10 cellular contexts compared by ENCODE assay signal in the genomic region with DNA sequence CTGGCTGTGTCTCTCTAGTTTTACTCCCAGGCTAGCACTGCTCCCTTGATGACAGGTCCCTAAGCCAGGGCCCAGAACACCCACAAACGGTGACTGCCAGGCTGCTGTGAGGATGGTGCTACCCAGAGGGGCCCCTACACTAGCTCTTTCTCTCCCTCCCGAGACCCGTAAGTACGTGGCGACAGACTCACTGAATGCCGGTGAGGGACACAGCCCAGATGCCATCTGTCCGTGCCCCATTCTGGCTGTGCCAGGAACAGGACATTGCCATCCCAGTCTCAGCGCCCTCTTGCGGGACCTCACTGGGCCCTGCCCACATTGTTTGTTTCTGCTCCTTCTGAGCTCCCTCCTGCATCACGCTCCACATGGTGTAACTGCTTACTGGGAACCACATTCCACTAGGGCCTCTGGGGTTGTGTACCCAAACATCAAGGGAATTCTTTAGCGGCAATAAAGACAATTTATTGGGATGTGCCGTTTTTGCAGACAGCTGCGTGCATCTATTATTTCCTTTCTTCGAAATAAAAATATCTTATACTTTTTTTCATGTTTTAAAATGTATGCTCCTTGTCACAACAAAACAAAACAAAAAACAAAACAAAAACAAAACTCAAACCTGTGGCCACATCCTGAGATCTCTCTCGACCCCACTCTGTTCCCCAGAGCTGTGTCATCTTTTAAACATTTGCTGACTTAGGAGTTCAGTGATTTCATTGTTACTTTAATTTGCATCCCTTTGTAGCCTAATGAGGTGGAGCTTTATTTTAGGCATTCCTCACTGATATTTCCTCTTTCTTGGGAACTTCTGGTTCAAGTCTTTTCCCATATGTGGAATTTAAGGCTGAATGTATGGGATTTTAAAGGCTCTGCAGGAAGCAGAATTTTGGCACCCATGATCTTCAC. TPM values are rescaled to one million over a fixed set of nuclear protein-coding genes. Genes with fewer than 3 reads are reported as not detected.
DNase-seq lines count a peak whose midpoint lies in the region; ATAC-seq and TF ChIP-seq lines count a peak whose summit lies in the region.
"Had no signal": no experiment of that assay in that cellular context is flagged by ENCODE, and none has a peak within 500 bp of the region (broad histone marks: within the 10 kb centered on the region; RNA-seq: fewer than 3 reads in every experiment).

No MANE protein-coding gene starts in this region.

- no peaks in the 10 kb centered on the region for H3K27me3 ChIP-seq in MM.1S (replicated peaks; ENCODE audit: insufficient read depth, low read length)
- peaks cover 0 to 3% (median 0%) of the 10 kb centered on the region in 3 donors for H3K27me3 ChIP-seq in psoas muscle (ENCODE audit: insufficient read depth in 3 of 3, low read length in 2 of 3)

- 15 to 19% (median 16%) methylated on average over 13 to 15 of the region's 15 CpGs for WGBS in psoas muscle, 3 donors

- no peaks in the 10 kb centered on the region for H3K27me3 Mint-ChIP-seq in activated CD8-positive, alpha-beta T cell treated with anti-CD3 and anti-CD28 coated beads for 36 hours
- peaks cover 17 to 20% of the 10 kb centered on the region in 2 donors for H3K27me3 Mint-ChIP-seq in stimulated activated naive B cell treated with anti-CD40 and anti-IgM and Interleukin-4, amounts not matched to agents 10 μg/mL and 1 μg/mL and 100 μg/mL, for 72 hours
- H3K27me3 Mint-ChIP-seq: activated naive CD8-positive, alpha-beta T cell; CD4-positive, alpha-beta memory T cell had no signal

- CTCF ChIA-PET in activated CD8-positive, alpha-beta T cell treated with anti-CD3 and anti-CD28 coated beads for 36 hours (lab: Charles Lee): interaction anchor here (0.7 kb wide), 2 partner anchors 36 to 131 kb away, joined by 3 read pairs; no protein-coding TSS in a partner anchor

- no peaks in the 10 kb centered on the region for H3K36me3 Mint-ChIP-seq in activated CD8-positive, alpha-beta T cell treated with anti-CD3 and anti-CD28 coated beads for 36 hours (ENCODE audit: low read depth)
- H3K36me3 Mint-ChIP-seq in stimulated activated naive B cell treated with anti-CD40 and anti-IgM and Interleukin-4, amounts not matched to agents 10 μg/mL and 1 μg/mL and 100 μg/mL, for 72 hours: no peaks in the 10 kb centered on the region
- H3K36me3 Mint-ChIP-seq: activated naive CD8-positive, alpha-beta T cell; CD4-positive, alpha-beta memory T cell had no signal

- H3K4me1 ChIP-seq in MM.1S (ENCODE audit: low read length): peaks cover 9% of the 10 kb centered on the region
- H3K4me1 ChIP-seq in psoas muscle: peaks cover 4% of the 10 kb centered on the region

- peak; percentile 61 for TF ChIP-seq CTCF in MM.1S (IDR thresholded peaks at IDR 0.05; ENCODE audit: low read length)
- TF ChIP-seq CTCF in activated CD8-positive, alpha-beta T cell treated with anti-CD3 and anti-CD28 coated beads for 36 hours (IDR thresholded peaks at IDR 0.05): peak; percentile 43
- TF ChIP-seq CTCF in psoas muscle (IDR thresholded peaks at IDR 0.05): peak; percentile 44

- intact Hi-C loops in activated CD8-positive, alpha-beta T cell treated with anti-CD3 and anti-CD28 coated beads for 36 hours (cut with micrococcal nuclease): no loop called here
- intact Hi-C loops in cardiac septum (cut with DNase I) (loop anchor here (5.0 kb wide), 1 partner anchor 142 kb away; the partner anchor contains the start of genes IGHMBP2 and MRPL21), psoas muscle (cut with DNase I) (loop anchor here in 1 of 2 donors (10.0 kb wide), 2 partner anchors 140 to 200 kb away; partner anchors contain the start of genes CPT1A, IGHMBP2 and MRPL21)

- no peak overlapping the region; the same call in 1 of the 2 replicates for H3K9ac ChIP-seq in MM.1S (ENCODE audit: low read length)

- no peak overlapping the region for H3K4me3 Mint-ChIP-seq in activated CD8-positive, alpha-beta T cell treated with anti-CD3 and anti-CD28 coated beads for 36 hours
- H3K4me3 Mint-ChIP-seq in stimulated activated naive B cell treated with anti-CD40 and anti-IgM and Interleukin-4, amounts not matched to agents 10 μg/mL and 1 μg/mL and 100 μg/mL, for 72 hours: no peak overlapping the region
- H3K4me3 Mint-ChIP-seq: activated naive CD8-positive, alpha-beta T cell; CD4-positive, alpha-beta memory T cell had no signal

- no peak overlapping the region for H3K4me3 ChIP-seq in MM.1S (ENCODE audit: low read length)
- no peak overlapping the region for H3K4me3 ChIP-seq in psoas muscle

- H4K20me1 ChIP-seq in MM.1S (ENCODE audit: insufficient read depth, low read length): no peaks in the 10 kb centered on the region

- H3F3A ChIP-seq in MM.1S (ENCODE audit: insufficient read depth, low read length): no peaks in the 10 kb centered on the region

- H3K36me3 ChIP-seq in MM.1S (replicated peaks; ENCODE audit: insufficient read depth, low read length) (no peaks in the 10 kb centered on the region), psoas muscle (ENCODE audit: insufficient read depth in 1 of 2, low read depth in 1 of 2) (no peaks in the 10 kb centered on the region)

- H3K9me3 ChIP-seq in MM.1S (replicated peaks; ENCODE audit: insufficient read depth, low read length) (no peaks in the 10 kb centered on the region), psoas muscle (no peaks in the 10 kb centered on the region)

- peak; percentile 47 for DNase-seq in NCI-H748 (lab: John Stamatoyannopoulos, UW; ENCODE audit: unreplicated experiment)
- DNase-seq in NCI-H748 treated with DMSO at 0.1 percent for 48 hours (lab: John Stamatoyannopoulos, UW): no peak
- DNase-seq in MM.1S: peak; percentile 51
- DNase-seq in activated CD8-positive, alpha-beta T cell treated with anti-CD3 and anti-CD28 coated beads for 36 hours: peak; percentile 38
- peak; percentile 85 for DNase-seq in cardiac septum (ENCODE audit: low spot score)
- peak; percentile 60 to 74 for DNase-seq in psoas muscle
- DNase-seq in stimulated activated naive B cell treated with anti-CD40 and anti-IgM and Interleukin-4, amounts not matched to agents 10 μg/mL and 1 μg/mL and 100 μg/mL, for 72 hours: no peak
- no peak for DNase-seq in NAMALWA (ENCODE audit: low spot score)

- peak overlapping the region; percentile 36; the same call in 1 of the 2 replicates for H2AFZ ChIP-seq in MM.1S (ENCODE audit: low read length)

- no peaks in the 10 kb centered on the region for H3K9me3 Mint-ChIP-seq in activated CD8-positive, alpha-beta T cell treated with anti-CD3 and anti-CD28 coated beads for 36 hours
- H3K9me3 Mint-ChIP-seq in stimulated activated naive B cell treated with anti-CD40 and anti-IgM and Interleukin-4, amounts not matched to agents 10 μg/mL and 1 μg/mL and 100 μg/mL, for 72 hours: no peaks in the 10 kb centered on the region
- H3K9me3 Mint-ChIP-seq: CD4-positive, alpha-beta memory T cell had no signal

- ATAC-seq in activated CD8-positive, alpha-beta T cell treated with anti-CD3 and anti-CD28 coated beads for 36 hours: no peak
- peak; percentile 48 to 74 (median 66) for ATAC-seq in psoas muscle
- no peak for ATAC-seq in stimulated activated naive B cell treated with anti-CD40 and anti-IgM and Interleukin-4, amounts not matched to agents 10 μg/mL and 1 μg/mL and 100 μg/mL, for 72 hours (replicated peaks)

- H3K9me2 ChIP-seq in MM.1S (replicated peaks; ENCODE audit: insufficient read depth, low read length): no peaks in the 10 kb centered on the region

- POLR2A ChIA-PET in activated CD8-positive, alpha-beta T cell treated with anti-CD3 and anti-CD28 coated beads for 36 hours (lab: Charles Lee): no interaction called here

- peaks cover 6% of the 10 kb centered on the region for H3K79me2 ChIP-seq in MM.1S (ENCODE audit: low read length)

- no peak overlapping the region for H3K27ac Mint-ChIP-seq in activated CD8-positive, alpha-beta T cell treated with anti-CD3 and anti-CD28 coated beads for 36 hours
- H3K27ac Mint-ChIP-seq in stimulated activated naive B cell treated with anti-CD40 and anti-IgM and Interleukin-4, amounts not matched to agents 10 μg/mL and 1 μg/mL and 100 μg/mL, for 72 hours: no peak overlapping the region
- H3K27ac Mint-ChIP-seq: activated naive CD8-positive, alpha-beta T cell; CD4-positive, alpha-beta memory T cell had no signal

- peak overlapping the region; percentile 12; the same call in 1 of the 2 replicates for H3K27ac ChIP-seq in MM.1S (ENCODE audit: low read length)
- no peak overlapping the region for H3K27ac ChIP-seq in psoas muscle

- peaks cover 27% of the 10 kb centered on the region for H3K4me1 Mint-ChIP-seq in activated CD8-positive, alpha-beta T cell treated with anti-CD3 and anti-CD28 coated beads for 36 hours (ENCODE audit: low read depth)
- peaks cover 20 to 27% of the 10 kb centered on the region in 2 donors for H3K4me1 Mint-ChIP-seq in stimulated activated naive B cell treated with anti-CD40 and anti-IgM and Interleukin-4, amounts not matched to agents 10 μg/mL and 1 μg/mL and 100 μg/mL, for 72 hours

- peak overlapping the region; percentile 22 for H3K4me2 ChIP-seq in MM.1S (ENCODE audit: low read depth, low read length)

RNA-seq across cellular contexts. Expression of gene TPCN2, which starts 4.4 kb away (rescaled TPM):
- total RNA-seq in activated CD8-positive, alpha-beta T cell treated with anti-CD3 and anti-CD28 coated beads for 36 hours: 10 to 100 TPM; 16.0 to 17.0 TPM
- total RNA-seq in cardiac septum (12.5 TPM), psoas muscle (1 to 10 TPM; 3.5 to 6.0 (median 3.9) TPM)
- 1 to 10 TPM; 2.2 to 3.1 (median 3.1) TPM for polyA plus RNA-seq in psoas muscle

RNA-seq across cellular contexts. Expression of gene MRGPRF, which starts 31.3 kb away (rescaled TPM):
- total RNA-seq in activated CD8-positive, alpha-beta T cell treated with anti-CD3 and anti-CD28 coated beads for 36 hours: not detected
- total RNA-seq in cardiac septum (2.3 TPM), psoas muscle (1 to 10 TPM; 1.7 to 2.9 (median 2.6) TPM)
- 1 to 10 TPM; 1.8 to 3.8 (median 2.8) TPM for polyA plus RNA-seq in psoas muscle
- total RNA-seq: CD4-positive, alpha-beta memory T cell had no signal
- polyA plus RNA-seq: CD4-positive, alpha-beta memory T cell had no signal

Comparison
In these comparisons a context has a peak if more than half of its experiments do, and no peak if none do; other contexts are left out.
1. DNase-seq: peak in NCI-H748 (single experiment), MM.1S (single experiment), activated CD8-positive, alpha-beta T cell treated with anti-CD3 and anti-CD28 coated beads for 36 hours (single experiment), cardiac septum (single experiment) and psoas muscle (2 of 2); none in NCI-H748 treated with DMSO at 0.1 percent for 48 hours (single experiment), stimulated activated naive B cell treated with anti-CD40 and anti-IgM and Interleukin-4, amounts not matched to agents 10 μg/mL and 1 μg/mL and 100 μg/mL, for 72 hours (single experiment) and NAMALWA (single experiment).
2. ATAC-seq: peak in psoas muscle (4 of 4); none in activated CD8-positive, alpha-beta T cell treated with anti-CD3 and anti-CD28 coated beads for 36 hours (single experiment) and stimulated activated naive B cell treated with anti-CD40 and anti-IgM and Interleukin-4, amounts not matched to agents 10 μg/mL and 1 μg/mL and 100 μg/mL, for 72 hours (0 of 2).
3. Peak in every context shown above with its lines, with median percentiles within 50 percentile points of each other: CTCF ChIP-seq.